ENCODE assay signal across 29 cellular contexts in genomic region chr11:95638501-95638900, GRCh38.
"Had no signal": no experiment of that assay in that cellular context is flagged by ENCODE, and none has a peak within 500 bp of the region (broad histone marks: within the 10 kb centered on the region; RNA-seq: fewer than 3 reads in every experiment).

No MANE protein-coding gene starts in this region.

- H3K4me3 Mint-ChIP-seq: naive thymus-derived CD4-positive, alpha-beta T cell; natural killer cell; nephron; neural progenitor cell; stimulated activated naive B cell treated with anti-CD40 and anti-IgM and Interleukin-4, amounts not matched to agents 10 μg/mL and 1 μg/mL and 100 μg/mL, for 72 hours; stimulated activated naive CD8-positive, alpha-beta T cell treated with anti-CD3 and anti-CD28 coated beads, Interleukin-15, Interleukin-2, amounts not matched to agents 100 ng/mL and 50 ng/mL, for 24 hours had no signal

- H3K36me3 Mint-ChIP-seq: natural killer cell, neural progenitor cell had no signal

- H3K27ac Mint-ChIP-seq: naive thymus-derived CD4-positive, alpha-beta T cell; natural killer cell; nephron; neural progenitor cell; progenitor cell of endocrine pancreas; stimulated activated naive B cell treated with anti-CD40 and anti-IgM and Interleukin-4, amounts not matched to agents 10 μg/mL and 1 μg/mL and 100 μg/mL, for 72 hours; stimulated activated naive CD8-positive, alpha-beta T cell treated with anti-CD3 and anti-CD28 coated beads, Interleukin-15, Interleukin-2, amounts not matched to agents 100 ng/mL and 50 ng/mL, for 24 hours had no signal

- H3K9me3 ChIP-seq: ovary, psoas muscle, right lobe of liver, stomach, thoracic aorta, thyroid gland, upper lobe of left lung, vagina had no signal

- H3K9ac ChIP-seq: neural progenitor cell, parathyroid adenoma had no signal

- H3K27ac ChIP-seq: neural progenitor cell, ovary, parathyroid adenoma, psoas muscle, right lobe of liver, skin epidermis, spleen, stomach, thoracic aorta, thyroid gland, tibial nerve, upper lobe of left lung, vagina had no signal

- ATAC-seq: naive thymus-derived CD4-positive, alpha-beta T cell; natural killer cell; psoas muscle; right cardiac atrium; right lobe of liver; stimulated activated naive B cell treated with anti-CD40 and anti-IgM and Interleukin-4, amounts not matched to agents 10 μg/mL and 1 μg/mL and 100 μg/mL, for 72 hours had no signal

- H3K9me3 Mint-ChIP-seq: natural killer cell had no signal

- H3K4me1 ChIP-seq: neural progenitor cell, parathyroid adenoma, psoas muscle, stomach, vagina had no signal

- DNase-seq: naive thymus-derived CD4-positive, alpha-beta T cell; natural killer cell; occipital lobe; ovary; posterior cingulate gyrus; psoas muscle; right cardiac atrium; right lobe of liver; spleen; stimulated activated CD4-positive, alpha-beta T cell treated with anti-CD3 and anti-CD28 coated beads, Interleukin-12 subunit alpha, Interleukin-12 subunit beta, amount 100 ng/mL, for 4 hours; stimulated activated CD4-positive, alpha-beta T cell treated with anti-CD3 and anti-CD28 coated beads, Interleukin-1b, Interleukin-23, amount 100 ng/mL, for 48 hours; stimulated activated CD4-positive, alpha-beta T cell treated with anti-CD3 and anti-CD28 coated beads, Interleukin-4, amount 100 ng/mL, for 1 hour; stimulated activated CD4-positive, alpha-beta T cell treated with anti-CD3 and anti-CD28 coated beads, Interleukin-4, amount 100 ng/mL, for 4 hours; stimulated activated CD8-positive, alpha-beta memory T cell treated with anti-CD3 and anti-CD28 coated beads, Interleukin-4, amount 100 ng/mL, for 48 hours; stimulated activated naive B cell treated with anti-CD40 and anti-IgM and Interleukin-4, amounts not matched to agents 10 μg/mL and 1 μg/mL and 100 μg/mL, for 72 hours; stimulated activated naive CD4-positive, alpha-beta T cell treated with Interleukin-2 at 50 U/mL for 16 hours; stomach; thyroid gland; upper lobe of left lung had no signal

- H3K36me3 ChIP-seq: neural progenitor cell, ovary, right lobe of liver, spleen, stomach, thoracic aorta, thyroid gland, tibial nerve, upper lobe of left lung, vagina had no signal

- H3K4me3 ChIP-seq: neural progenitor cell, ovary, psoas muscle, right lobe of liver, skin epidermis, smooth muscle cell, spleen, stomach, thoracic aorta, thyroid gland, tibial nerve, upper lobe of left lung, vagina had no signal

- H3K79me2 ChIP-seq: parathyroid adenoma had no signal

- H2AFZ ChIP-seq: neural progenitor cell, parathyroid adenoma had no signal

- H3K4me2 ChIP-seq: neural progenitor cell, smooth muscle cell had no signal

- H3K27me3 Mint-ChIP-seq: naive thymus-derived CD4-positive, alpha-beta T cell; progenitor cell of endocrine pancreas; stimulated activated naive B cell treated with anti-CD40 and anti-IgM and Interleukin-4, amounts not matched to agents 10 μg/mL and 1 μg/mL and 100 μg/mL, for 72 hours; stimulated activated naive CD8-positive, alpha-beta T cell treated with anti-CD3 and anti-CD28 coated beads, Interleukin-15, Interleukin-2, amounts not matched to agents 100 ng/mL and 50 ng/mL, for 24 hours had no signal

- H3K27me3 ChIP-seq: neural progenitor cell, ovary, right lobe of liver, spleen, stomach, thyroid gland, tibial nerve, upper lobe of left lung, vagina had no signal

- H3K4me1 Mint-ChIP-seq: nephron had no signal
